Comparison of ENCODE assay signal across 18 cellular contexts in the genomic region with DNA sequence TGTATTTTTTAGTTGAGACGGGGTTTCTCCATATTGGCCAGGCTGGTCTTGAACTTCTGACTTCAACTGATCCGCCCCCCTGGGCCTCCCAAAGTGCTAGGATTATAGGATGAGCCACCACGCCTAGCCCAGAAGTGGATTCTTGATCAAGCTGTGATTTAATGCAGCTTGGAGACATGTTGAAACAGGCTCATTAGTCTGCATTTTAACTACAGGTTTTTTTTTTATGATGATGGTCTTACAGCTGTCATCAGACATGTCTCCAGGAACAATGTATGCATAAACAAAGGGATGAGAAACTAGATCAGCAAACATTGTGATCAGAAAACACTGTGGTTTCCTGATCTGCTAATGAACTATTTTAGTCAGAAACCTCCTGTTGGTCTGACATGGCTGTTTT. TPM values are rescaled to one million over a fixed set of nuclear protein-coding genes. Genes with fewer than 3 reads are reported as not detected.
DNase-seq lines count a peak whose midpoint lies in the region; ATAC-seq and TF ChIP-seq lines count a peak whose summit lies in the region.
"Had no signal": no experiment of that assay in that cellular context is flagged by ENCODE, and none has a peak within 500 bp of the region (broad histone marks: within the 10 kb centered on the region; RNA-seq: fewer than 3 reads in every experiment).

No MANE protein-coding gene starts in this region.

- H3K4me3 ChIP-seq in KMS-11 (IDR thresholded peaks at IDR 0.05; ENCODE audit: insufficient read depth, low read depth, low read length) (no peak overlapping the region), mammary epithelial cell (replicated peaks in 1 of 3; ENCODE audit: insufficient read depth in 1 of 3, low read depth in 2 of 3, low read length in 3 of 3) (no peak overlapping the region)
- H3K4me3 ChIP-seq: GM23248, heart left ventricle had no signal

- ATAC-seq in GM21447 (IDR thresholded peaks at IDR 0.05; ENCODE audit: unreplicated experiment) = peak; percentile 65
- no peak for ATAC-seq in GM19455 (IDR thresholded peaks at IDR 0.05; ENCODE audit: unreplicated experiment)
- ATAC-seq: activated CD4-positive, CD25-positive, alpha-beta regulatory T cell treated with anti-CD3 and anti-CD28 coated beads, Interleukin-2, amount 50 U/mL, for 24 hours; CD8-positive, alpha-beta T cell; heart left ventricle; left cardiac atrium; PC-3 had no signal

- no peak overlapping the region for H3K27ac Mint-ChIP-seq in nephron progenitor cell
- H3K27ac Mint-ChIP-seq: CD8-positive, alpha-beta T cell had no signal

- 43% methylated on average over 3 of the region's 3 CpGs for WGBS in mammary epithelial cell (ENCODE audit: low coverage, missing lambda C conversion rate)

- no peak for TF ChIP-seq CTCF in KMS-11 (conservative IDR thresholded peaks at IDR 0.05; ENCODE audit: low read depth, low read length)
- no peak for TF ChIP-seq CTCF in mammary epithelial cell (conservative IDR thresholded peaks at IDR 0.05 in 1 of 2, IDR thresholded peaks at IDR 0.05 in 1 of 2; ENCODE audit: extremely low read depth in 1 of 2, insufficient read depth in 1 of 2, low read depth in 1 of 2, low read length in 2 of 2)
- no peak for TF ChIP-seq CTCF in nephron progenitor cell (IDR thresholded peaks at IDR 0.05)

- intact Hi-C loops in mammary epithelial cell (cut with micrococcal nuclease) = no loop called here

- DNase-seq in DMS53 (lab: John Stamatoyannopoulos, UW) (peak; percentile 44), DMS53 treated with DMSO at 0.1 percent for 48 hours (lab: John Stamatoyannopoulos, UW; ENCODE audit: unreplicated experiment) (no peak), mammary epithelial cell (peak; percentile 71), nephron progenitor cell (no peak)
- no peak for DNase-seq in activated T-cell treated with anti-CD3 and anti-CD28 coated beads, Interleukin-2, amount 50 U/mL, for 48 hours
- DNase-seq: activated T-cell treated with anti-CD3 and anti-CD28 coated beads for 4 hours; CD8-positive, alpha-beta T cell; erythroblast; GM23248; heart left ventricle; left cardiac atrium; PC-3 had no signal

- H3K36me3 ChIP-seq in KMS-11 (ENCODE audit: insufficient read depth) = no peaks in the 10 kb centered on the region
- no peaks in the 10 kb centered on the region for H3K36me3 ChIP-seq in mammary epithelial cell (ENCODE audit: insufficient read depth, low read length)
- H3K36me3 ChIP-seq: heart left ventricle had no signal

- H3K4me1 Mint-ChIP-seq in nephron progenitor cell = peaks cover 7% of the 10 kb centered on the region

- BruUV-seq in mammary epithelial cell (replicated peaks; lab: Mats Ljungman, UMichigan) = no TSS peak

- peak overlapping the region; percentile 26; the same call in 1 of the 2 replicates for H3K9ac ChIP-seq in KMS-11
- H3K9ac ChIP-seq in mammary epithelial cell (ENCODE audit: insufficient read depth, low read length) = no peak overlapping the region
- H3K9ac ChIP-seq: GM23248, parathyroid adenoma had no signal

- H2AFZ ChIP-seq in KMS-11 (ENCODE audit: low read depth) (peak overlapping the region; percentile 27; the same call in 1 of the 2 replicates), mammary epithelial cell (ENCODE audit: low read depth, low read length) (no peak overlapping the region)
- H2AFZ ChIP-seq: GM23248, parathyroid adenoma had no signal

- H3K27me3 ChIP-seq in KMS-11 (ENCODE audit: insufficient read depth, low read depth) (no peaks in the 10 kb centered on the region), mammary epithelial cell (ENCODE audit: insufficient read depth, low read length) (no peaks in the 10 kb centered on the region)
- H3K27me3 ChIP-seq: heart left ventricle had no signal

- H3K36me3 Mint-ChIP-seq in nephron progenitor cell (ENCODE audit: low read depth) = no peaks in the 10 kb centered on the region
- H3K36me3 Mint-ChIP-seq: CD8-positive, alpha-beta T cell had no signal

- in situ Hi-C loops in mammary epithelial cell (cut with MboI; ENCODE audit: low sequenced_read_pairs in 2 of 2) = no loop called here

- H3K79me2 ChIP-seq in KMS-11 (ENCODE audit: insufficient read depth, low read depth) (no peaks in the 10 kb centered on the region), mammary epithelial cell (ENCODE audit: insufficient read depth, low read length) (no peaks in the 10 kb centered on the region)
- H3K79me2 ChIP-seq: parathyroid adenoma had no signal

- dilution Hi-C loops in mammary epithelial cell (cut with HindIII; ENCODE audit: low sequenced_read_pairs) = loop anchor here (5.0 kb wide), 1 partner anchor 48 kb away; no protein-coding TSS in a partner anchor

- CTCF ChIA-PET in mammary epithelial cell (lab: Charles Lee; ENCODE audit: low non-redundant PET) = no interaction called here

- H3K4me2 ChIP-seq in KMS-11 = peak overlapping the region; percentile 84
- H3K4me2 ChIP-seq in mammary epithelial cell (ENCODE audit: insufficient read depth, low read depth, low read length) = no peak overlapping the region

- H3K9me3 ChIP-seq in mammary epithelial cell (replicated peaks; ENCODE audit: insufficient read depth, low read length) = no peaks in the 10 kb centered on the region
- H3K9me3 ChIP-seq: heart left ventricle had no signal

- H3K4me1 ChIP-seq in KMS-11 (ENCODE audit: low read depth, poor library complexity, severe bottlenecking) (peaks cover 29% of the 10 kb centered on the region), mammary epithelial cell (ENCODE audit: insufficient read depth, low read length) (peaks cover 6% of the 10 kb centered on the region)
- H3K4me1 ChIP-seq: parathyroid adenoma had no signal

- H4K20me1 ChIP-seq in KMS-11 (ENCODE audit: insufficient read depth) (no peaks in the 10 kb centered on the region), mammary epithelial cell (ENCODE audit: insufficient read depth, low read length) (no peaks in the 10 kb centered on the region)

- no peak overlapping the region for H3K4me3 Mint-ChIP-seq in nephron progenitor cell
- H3K4me3 Mint-ChIP-seq: CD8-positive, alpha-beta T cell had no signal

- H3K9me3 Mint-ChIP-seq in nephron progenitor cell = no peaks in the 10 kb centered on the region
- H3K9me3 Mint-ChIP-seq: CD8-positive, alpha-beta T cell had no signal

- no peaks in the 10 kb centered on the region for H3K27me3 Mint-ChIP-seq in nephron progenitor cell (ENCODE audit: low read depth, poor library complexity)

- H3K27ac ChIP-seq in KMS-11 (peak overlapping the region; percentile 71), mammary epithelial cell (ENCODE audit: insufficient read depth, low read depth, low read length) (no peak overlapping the region)
- H3K27ac ChIP-seq: 22Rv1, GM23248, heart left ventricle, parathyroid adenoma had no signal

RNA-seq across cellular contexts. Expression of a gene that starts 30.0 kb away (rescaled TPM):
- total RNA-seq in mammary epithelial cell = 100 to 1,000 TPM in 1 of 2 donors, 10 to 100 TPM in 1; 18.8 to 122 TPM
- 18.3 TPM for polyA plus RNA-seq in mammary epithelial cell
- 9.1 TPM for polyA minus RNA-seq in mammary epithelial cell

Comparison
In these comparisons a context has a peak if more than half of its experiments do, and no peak if none do; other contexts are left out.
1. DNase-seq: peak in DMS53 (single experiment) and mammary epithelial cell (single experiment); none in DMS53 treated with DMSO at 0.1 percent for 48 hours (single experiment), nephron progenitor cell (single experiment) and activated T-cell treated with anti-CD3 and anti-CD28 coated beads, Interleukin-2, amount 50 U/mL, for 48 hours (0 of 2).